11 cellular contexts compared by ENCODE assay signal in the genomic region with DNA sequence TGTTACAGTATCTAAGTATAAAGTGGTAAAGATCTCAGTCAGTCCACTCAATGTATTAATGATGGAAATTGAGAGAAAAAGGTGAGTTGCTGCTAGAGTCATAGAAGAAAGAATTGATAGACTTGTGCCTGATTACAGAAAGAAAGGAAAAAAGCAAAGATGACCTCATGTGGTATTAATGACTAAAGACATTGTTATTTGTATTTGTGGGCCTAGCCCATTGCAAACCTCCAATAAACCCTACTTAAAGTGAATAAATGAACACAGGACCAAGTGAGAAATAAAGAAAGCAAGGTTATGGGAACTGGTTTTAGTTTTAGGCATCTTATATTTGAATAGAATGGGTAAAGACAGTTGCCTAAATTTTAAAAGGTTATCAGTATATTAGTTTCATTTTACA.
"Had no signal": no experiment of that assay in that cellular context is flagged by ENCODE, and none has a peak within 500 bp of the region (broad histone marks: within the 10 kb centered on the region; RNA-seq: fewer than 3 reads in every experiment).

No MANE protein-coding gene starts in this region.

- H3K27ac ChIP-seq: WERI-Rb-1 had no signal

- H3K36me3 ChIP-seq: WERI-Rb-1 had no signal

- DNase-seq: activated CD4-positive, alpha-beta memory T cell treated with anti-CD3 and anti-CD28 coated beads, Interleukin-2, amount 10 ng/mL, durations not matched to agents 7 days and 5 days; activated CD4-positive, alpha-beta T cell treated with anti-CD3 and anti-CD28 coated beads for 36 hours; activated T-cell treated with anti-CD3 and anti-CD28 coated beads, Interleukin-2, amount 50 U/mL, for 72 hours; effector memory CD8-positive, alpha-beta T cell; erythroblast; kidney; left ventricle myocardium superior; stimulated activated CD4-positive, alpha-beta T cell treated with anti-CD3 and anti-CD28 coated beads, Interleukin-15, amount 100 ng/mL, for 24 hours; stimulated activated CD4-positive, alpha-beta T cell treated with anti-CD3 and anti-CD28 coated beads, Interleukin-4, amount 100 ng/mL, for 4 hours; T-helper 1 cell; WERI-Rb-1 had no signal

- ATAC-seq: activated CD4-positive, alpha-beta T cell treated with anti-CD3 and anti-CD28 coated beads for 36 hours; activated T-cell treated with anti-CD3 and anti-CD28 coated beads, Interleukin-2, amount 50 U/mL, for 72 hours; effector memory CD8-positive, alpha-beta T cell; left ventricle myocardium superior had no signal
